1 cellular context compared by ENCODE assay signal in the genomic region with DNA sequence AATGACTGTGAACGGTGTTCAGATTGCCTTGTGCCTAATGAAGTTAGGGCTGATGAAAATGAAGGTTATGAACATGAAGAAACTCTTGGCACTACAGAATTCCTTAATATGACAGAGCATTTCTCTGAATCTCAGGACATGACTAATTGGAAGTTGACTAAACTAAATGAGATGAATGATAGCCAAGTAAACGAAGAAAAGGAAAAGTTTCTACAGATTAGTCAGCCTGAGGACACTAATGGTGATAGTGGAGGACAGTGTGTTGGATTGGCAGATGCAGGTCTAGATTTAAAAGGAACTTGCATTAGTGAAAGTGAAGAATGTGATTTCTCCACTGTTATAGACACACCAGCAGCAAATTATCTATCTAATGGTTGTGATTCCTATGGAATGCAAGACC.
TF ChIP-seq lines count a peak whose summit lies in the region.

No MANE protein-coding gene starts in this region.

TF ChIP-seq in GM23338, 12 proteins besides CTCF, POLR2A, EP300 and RAD21 (continued from another document):
- TF ChIP-seq, protein P1, sequence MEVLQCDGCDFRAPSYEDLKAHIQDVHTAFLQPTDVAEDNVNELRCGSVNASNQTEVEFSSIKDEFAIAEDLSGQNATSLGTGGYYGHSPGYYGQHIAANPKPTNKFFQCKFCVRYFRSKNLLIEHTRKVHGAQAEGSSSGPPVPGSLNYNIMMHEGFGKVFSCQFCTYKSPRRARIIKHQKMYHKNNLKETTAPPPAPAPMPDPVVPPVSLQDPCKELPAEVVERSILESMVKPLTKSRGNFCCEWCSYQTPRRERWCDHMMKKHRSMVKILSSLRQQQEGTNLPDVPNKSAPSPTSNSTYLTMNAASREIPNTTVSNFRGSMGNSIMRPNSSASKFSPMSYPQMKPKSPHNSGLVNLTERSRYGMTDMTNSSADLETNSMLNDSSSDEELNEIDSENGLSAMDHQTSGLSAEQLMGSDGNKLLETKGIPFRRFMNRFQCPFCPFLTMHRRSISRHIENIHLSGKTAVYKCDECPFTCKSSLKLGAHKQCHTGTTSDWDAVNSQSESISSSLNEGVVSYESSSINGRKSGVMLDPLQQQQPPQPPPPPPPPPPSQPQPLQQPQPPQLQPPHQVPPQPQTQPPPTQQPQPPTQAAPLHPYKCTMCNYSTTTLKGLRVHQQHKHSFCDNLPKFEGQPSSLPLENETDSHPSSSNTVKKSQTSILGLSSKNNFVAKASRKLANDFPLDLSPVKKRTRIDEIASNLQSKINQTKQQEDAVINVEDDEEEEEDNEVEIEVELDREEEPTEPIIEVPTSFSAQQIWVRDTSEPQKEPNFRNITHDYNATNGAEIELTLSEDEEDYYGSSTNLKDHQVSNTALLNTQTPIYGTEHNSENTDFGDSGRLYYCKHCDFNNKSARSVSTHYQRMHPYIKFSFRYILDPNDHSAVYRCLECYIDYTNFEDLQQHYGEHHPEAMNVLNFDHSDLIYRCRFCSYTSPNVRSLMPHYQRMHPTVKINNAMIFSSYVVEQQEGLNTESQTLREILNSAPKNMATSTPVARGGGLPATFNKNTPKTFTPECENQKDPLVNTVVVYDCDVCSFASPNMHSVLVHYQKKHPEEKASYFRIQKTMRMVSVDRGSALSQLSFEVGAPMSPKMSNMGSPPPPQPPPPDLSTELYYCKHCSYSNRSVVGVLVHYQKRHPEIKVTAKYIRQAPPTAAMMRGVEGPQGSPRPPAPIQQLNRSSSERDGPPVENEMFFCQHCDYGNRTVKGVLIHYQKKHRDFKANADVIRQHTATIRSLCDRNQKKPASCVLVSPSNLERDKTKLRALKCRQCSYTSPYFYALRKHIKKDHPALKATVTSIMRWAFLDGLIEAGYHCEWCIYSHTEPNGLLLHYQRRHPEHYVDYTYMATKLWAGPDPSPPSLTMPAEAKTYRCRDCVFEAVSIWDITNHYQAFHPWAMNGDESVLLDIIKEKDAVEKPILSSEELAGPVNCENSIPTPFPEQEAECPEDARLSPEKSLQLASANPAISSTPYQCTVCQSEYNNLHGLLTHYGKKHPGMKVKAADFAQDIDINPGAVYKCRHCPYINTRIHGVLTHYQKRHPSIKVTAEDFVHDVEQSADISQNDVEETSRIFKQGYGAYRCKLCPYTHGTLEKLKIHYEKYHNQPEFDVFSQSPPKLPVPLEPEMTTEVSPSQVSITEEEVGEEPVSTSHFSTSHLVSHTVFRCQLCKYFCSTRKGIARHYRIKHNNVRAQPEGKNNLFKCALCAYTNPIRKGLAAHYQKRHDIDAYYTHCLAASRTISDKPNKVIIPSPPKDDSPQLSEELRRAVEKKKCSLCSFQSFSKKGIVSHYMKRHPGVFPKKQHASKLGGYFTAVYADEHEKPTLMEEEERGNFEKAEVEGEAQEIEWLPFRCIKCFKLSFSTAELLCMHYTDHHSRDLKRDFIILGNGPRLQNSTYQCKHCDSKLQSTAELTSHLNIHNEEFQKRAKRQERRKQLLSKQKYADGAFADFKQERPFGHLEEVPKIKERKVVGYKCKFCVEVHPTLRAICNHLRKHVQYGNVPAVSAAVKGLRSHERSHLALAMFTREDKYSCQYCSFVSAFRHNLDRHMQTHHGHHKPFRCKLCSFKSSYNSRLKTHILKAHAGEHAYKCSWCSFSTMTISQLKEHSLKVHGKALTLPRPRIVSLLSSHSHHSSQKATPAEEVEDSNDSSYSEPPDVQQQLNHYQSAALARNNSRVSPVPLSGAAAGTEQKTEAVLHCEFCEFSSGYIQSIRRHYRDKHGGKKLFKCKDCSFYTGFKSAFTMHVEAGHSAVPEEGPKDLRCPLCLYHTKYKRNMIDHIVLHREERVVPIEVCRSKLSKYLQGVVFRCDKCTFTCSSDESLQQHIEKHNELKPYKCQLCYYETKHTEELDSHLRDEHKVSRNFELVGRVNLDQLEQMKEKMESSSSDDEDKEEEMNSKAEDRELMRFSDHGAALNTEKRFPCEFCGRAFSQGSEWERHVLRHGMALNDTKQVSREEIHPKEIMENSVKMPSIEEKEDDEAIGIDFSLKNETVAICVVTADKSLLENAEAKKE (CRISPR knock-in tag; IDR thresholded peaks at IDR 0.05), result no peak
- no peak for TF ChIP-seq CREB1 (CRISPR knock-in tag; IDR thresholded peaks at IDR 0.05; ENCODE audit: low read depth)
